26 cellular contexts compared by ENCODE assay signal in the genomic region with DNA sequence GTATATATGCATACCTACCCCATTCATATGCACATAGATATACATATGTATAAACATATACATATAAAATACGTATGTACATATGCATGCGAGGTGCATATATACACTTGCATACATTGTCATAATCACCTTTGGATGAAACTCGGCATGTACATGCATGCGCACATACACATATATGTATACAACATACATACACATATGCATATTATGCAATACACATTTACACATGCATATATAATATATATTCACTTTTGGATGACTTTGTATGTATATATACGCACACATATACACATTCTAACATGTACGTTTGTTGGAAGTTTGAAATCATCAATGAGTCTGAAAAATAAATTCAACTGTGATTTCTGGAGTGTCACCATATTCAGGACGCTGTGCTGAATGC.
"Had no signal": no experiment of that assay in that cellular context is flagged by ENCODE, and none has a peak within 500 bp of the region (broad histone marks: within the 10 kb centered on the region; RNA-seq: fewer than 3 reads in every experiment).

No MANE protein-coding gene starts in this region.

- H3K4me1 ChIP-seq: suprapubic skin, testis, thyroid gland, tibial artery, tibial nerve, transverse colon, upper lobe of right lung, uterus, vagina had no signal

- H3K27ac ChIP-seq: stomach, suprapubic skin, testis, thoracic aorta, thyroid gland, tibial artery, tibial nerve, transverse colon, upper lobe of left lung, upper lobe of right lung, uterus, vagina had no signal

- H3K36me3 ChIP-seq: stomach, suprapubic skin, thoracic aorta, thyroid gland, tibial artery, tibial nerve, transverse colon, upper lobe of left lung, upper lobe of right lung, uterus, vagina had no signal

- H3K9me3 ChIP-seq: stomach, suprapubic skin, testis, thoracic aorta, thyroid gland, tibial artery, tibial nerve, transverse colon, upper lobe of left lung, upper lobe of right lung, uterus, vagina had no signal

- H3K4me3 ChIP-seq: stomach, suprapubic skin, testis, thoracic aorta, thyroid gland, tibial artery, tibial nerve, transverse colon, upper lobe of left lung, upper lobe of right lung, uterus, vagina had no signal

- ATAC-seq: stimulated activated effector memory CD8-positive, alpha-beta T cell treated with anti-CD3 and anti-CD28 coated beads, Interleukin-12 subunit alpha, Interleukin-12 subunit beta, amount 100 ng/mL, for 72 hours; stimulated activated memory B cell treated with anti-CD40 and anti-IgM and Interleukin-4, amounts not matched to agents 10 μg/mL and 1 μg/mL and 100 μg/mL, for 72 hours; stimulated activated naive B cell treated with anti-CD40 and anti-IgM and Interleukin-4, amounts not matched to agents 10 μg/mL and 1 μg/mL and 100 μg/mL, for 72 hours; stimulated activated naive CD8-positive, alpha-beta T cell treated with anti-CD3 and anti-CD28 coated beads, Interleukin-15, amount 100 ng/mL, for 72 hours; stimulated activated naive CD8-positive, alpha-beta T cell treated with anti-CD3 and anti-CD28 coated beads, Interleukin-15, Interleukin-2, amounts not matched to agents 100 U/mL and 50 U/mL, for 24 hours; upper lobe of right lung had no signal

- DNase-seq: stimulated activated CD4-positive, alpha-beta T cell treated with anti-CD3 and anti-CD28 coated beads, Interleukin-2, amount 100 ng/mL, for 48 hours; stimulated activated CD4-positive, alpha-beta T cell treated with anti-CD3 and anti-CD28 coated beads, Interleukin-4, amount 100 ng/mL, for 1 hour; stimulated activated CD4-positive, alpha-beta T cell treated with anti-CD3 and anti-CD28 coated beads, Interleukin-4, amount 100 ng/mL, for 24 hours; stimulated activated CD4-positive, alpha-beta T cell treated with anti-CD3 and anti-CD28 coated beads, Interleukin-4, amount 100 ng/mL, for 4 hours; stimulated activated CD8-positive, alpha-beta memory T cell treated with anti-CD3 and anti-CD28 coated beads, Interleukin-4, amount 100 ng/mL, for 48 hours; stimulated activated naive B cell treated with anti-CD40 and anti-IgM and Interleukin-4, amounts not matched to agents 10 μg/mL and 1 μg/mL and 100 μg/mL, for 72 hours; stimulated activated naive CD4-positive, alpha-beta T cell; stimulated activated naive CD4-positive, alpha-beta T cell treated with Interleukin-2 at 50 U/mL for 16 hours; stimulated activated naive CD8-positive, alpha-beta T cell treated with anti-CD3 and anti-CD28 coated beads, Interleukin-15, amount 100 ng/mL, for 72 hours; stimulated activated naive CD8-positive, alpha-beta T cell treated with anti-CD3 and anti-CD28 coated beads, Interleukin-15, Interleukin-2, amounts not matched to agents 100 U/mL and 50 U/mL, for 24 hours; stomach; substantia nigra; testis; thyroid gland; tibial artery; transverse colon; trophoblast cell; upper lobe of left lung; upper lobe of right lung; uterus had no signal

- H3K27me3 ChIP-seq: stomach, suprapubic skin, testis, thyroid gland, tibial artery, tibial nerve, transverse colon, upper lobe of left lung, upper lobe of right lung, uterus, vagina had no signal
